In the genomic region with DNA sequence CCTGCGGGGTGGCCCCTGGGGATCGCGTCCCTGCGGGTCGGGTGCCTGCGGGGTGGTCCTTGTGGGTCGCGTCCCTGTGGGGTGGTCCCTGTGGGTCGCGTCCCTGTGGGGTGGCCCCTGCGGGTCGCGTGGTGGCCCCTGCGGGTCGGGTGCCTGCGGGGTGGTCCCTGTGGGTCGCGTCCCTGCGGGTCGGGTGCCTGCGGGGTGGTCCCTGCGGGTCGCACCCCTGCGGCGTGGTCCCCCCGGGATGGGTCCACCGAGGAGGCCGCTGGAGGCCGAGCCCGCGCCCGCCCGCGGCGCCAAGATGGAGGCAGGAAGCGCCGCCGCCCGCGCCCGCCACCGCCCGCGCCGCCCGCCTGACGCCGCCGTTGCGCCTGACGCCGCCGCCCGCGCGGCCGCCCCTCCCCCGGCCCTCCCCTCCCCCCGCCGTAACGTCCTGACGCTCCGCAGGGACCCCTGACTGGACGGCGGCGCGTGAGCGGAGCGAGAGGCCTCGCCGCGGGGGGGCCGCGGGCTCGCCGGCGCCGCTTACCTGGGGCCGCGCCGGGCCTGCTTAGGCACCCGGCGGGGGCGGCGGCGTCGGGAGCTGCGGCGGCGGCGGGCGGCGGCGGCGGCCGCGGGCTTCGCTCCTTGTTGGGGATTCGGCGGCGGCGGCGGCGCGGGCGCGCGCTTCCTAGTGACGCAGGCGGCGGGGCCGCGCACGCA, we compare ENCODE assay signal across 8 cellular contexts. TPM values are rescaled to one million over a fixed set of nuclear protein-coding genes. Genes with fewer than 3 reads are reported as not detected.
DNase-seq lines count a peak whose midpoint lies in the region; ATAC-seq lines count a peak whose summit lies in the region.

A gene with protein sequence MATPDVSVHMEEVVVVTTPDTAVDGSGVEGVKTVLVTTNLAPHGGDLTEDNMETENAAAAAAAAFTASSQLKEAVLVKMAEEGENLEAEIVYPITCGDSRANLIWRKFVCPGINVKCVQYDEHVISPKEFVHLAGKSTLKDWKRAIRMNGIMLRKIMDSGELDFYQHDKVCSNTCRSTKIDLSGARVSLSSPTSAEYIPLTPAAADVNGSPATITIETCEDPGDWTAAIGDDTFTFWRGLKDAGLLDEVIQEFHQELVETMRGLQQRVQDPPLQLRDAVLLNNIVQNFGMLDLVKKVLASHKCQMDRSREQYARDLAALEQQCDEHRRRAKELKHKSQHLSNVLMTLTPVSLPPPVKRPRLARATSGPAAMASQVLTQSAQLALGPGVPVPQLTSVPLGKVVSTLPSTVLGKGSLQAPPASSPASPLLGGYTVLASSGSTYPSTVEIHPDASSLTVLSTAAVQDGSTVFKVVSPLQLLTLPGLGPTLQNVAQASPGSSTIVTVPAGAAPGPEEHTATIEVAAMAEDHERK (minus strand): TSS at position 678 of the 705 bp plus-strand sequence. CDS start 7,704 bp downstream, outside the sequence.

- H3K36me3 Mint-ChIP-seq in activated naive CD8-positive, alpha-beta T cell, result peaks cover 7% of the 10 kb centered on the region

- no peaks in the 10 kb centered on the region for H3K9me3 Mint-ChIP-seq in activated naive CD8-positive, alpha-beta T cell (ENCODE audit: low read depth)

- H3K4me3 Mint-ChIP-seq in activated naive CD8-positive, alpha-beta T cell, result peak within 1 kb of the TSS; percentile 94

- peaks cover 41% of the 10 kb centered on the region for H3K4me1 Mint-ChIP-seq in activated naive CD8-positive, alpha-beta T cell (ENCODE audit: low read depth)

- ATAC-seq in GM21515 (IDR thresholded peaks at IDR 0.05; ENCODE audit: unreplicated experiment), result peak; percentile 43

- intact Hi-C loops in cardiac septum (cut with DNase I) (loop anchor here (1.0 to 5.0 kb wide), 2 partner anchors 32 to 116 kb away; partner anchors contain the start of gene RTEL1), posterior cingulate gyrus (cut with DNase I) (loop anchor here (5.0 kb wide), 1 partner anchor 331 kb away; the partner anchor contains the start of gene UCKL1)

- no peaks in the 10 kb centered on the region for H3K27me3 Mint-ChIP-seq in activated naive CD8-positive, alpha-beta T cell

- DNase-seq in DMS79 (lab: John Stamatoyannopoulos, UW), result peak; percentile 52
- peak; percentile 95 for DNase-seq in HuH-7.5 (ENCODE audit: low spot score)
- DNase-seq in SHP77 treated with DMSO at 0.1 percent for 48 hours (lab: John Stamatoyannopoulos, UW), result peak; percentile 75
- DNase-seq in cardiac septum (ENCODE audit: low spot score), result peak; percentile 87
- DNase-seq in posterior cingulate gyrus, result peak; percentile 49 to 95 (median 67)
- no peak for DNase-seq in mesenteric fat pad (ENCODE audit: low spot score)

- H3K27ac Mint-ChIP-seq in activated naive CD8-positive, alpha-beta T cell, result peak within 1 kb of the TSS; percentile 99

RNA-seq across cellular contexts. Expression of the gene that starts here (rescaled TPM):
- total RNA-seq in cardiac septum (6.8 TPM), mesenteric fat pad (10.0 TPM)
